35 cellular contexts compared by ENCODE assay signal in genomic region chr11:111596319-111596718, GRCh38. TPM values are rescaled to one million over a fixed set of nuclear protein-coding genes. Genes with fewer than 3 reads are reported as not detected.
"Had no signal": no experiment of that assay in that cellular context is flagged by ENCODE, and none has a peak within 500 bp of the region (broad histone marks: within the 10 kb centered on the region; RNA-seq: fewer than 3 reads in every experiment).

No MANE protein-coding gene starts in this region.

- ATAC-seq: activated CD4-positive, alpha-beta T cell treated with anti-CD3 and anti-CD28 coated beads for 36 hours; activated CD8-positive, alpha-beta memory T cell treated with anti-CD3 and anti-CD28 coated beads, Interleukin-2, amount 10 ng/mL, durations not matched to agents 7 days and 5 days; activated CD8-positive, alpha-beta T cell treated with anti-CD3 and anti-CD28 coated beads, Interleukin-2, amount 10 ng/mL, durations not matched to agents 7 days and 5 days; activated naive CD8-positive, alpha-beta T cell treated with anti-CD3 and anti-CD28 coated beads, Interleukin-2, amount 50 U/mL, for 24 hours had no signal

- H3K27ac ChIP-seq: ascending aorta, cardiac muscle cell, VCaP had no signal

- H3K4me3 Mint-ChIP-seq: activated B cell treated with CpG ODN at 0.5 μM for 24 hours; activated CD4-positive, alpha-beta memory T cell treated with anti-CD3 and anti-CD28 coated beads, Interleukin-2, amount 10 ng/mL, durations not matched to agents 7 days and 5 days; activated CD4-positive, alpha-beta T cell treated with anti-CD3 and anti-CD28 coated beads for 36 hours; activated CD4-positive, alpha-beta T cell treated with anti-CD3 and anti-CD28 coated beads, Interleukin-2, amount 10 ng/mL, durations not matched to agents 7 days and 5 days; activated CD8-positive, alpha-beta memory T cell treated with anti-CD3 and anti-CD28 coated beads, Interleukin-2, amount 10 ng/mL, durations not matched to agents 7 days and 5 days; activated CD8-positive, alpha-beta T cell treated with anti-CD3 and anti-CD28 coated beads, Interleukin-2, amount 10 ng/mL, durations not matched to agents 7 days and 5 days; activated naive CD4-positive, alpha-beta T cell treated with anti-CD3 and anti-CD28 coated beads, Interleukin-2, amount 10 ng/mL, durations not matched to agents 7 days and 5 days; activated naive CD4-positive, alpha-beta T cell treated with anti-CD3 and anti-CD28 coated beads, Interleukin-2, amount 50 U/mL, for 24 hours; activated naive CD8-positive, alpha-beta T cell; activated naive CD8-positive, alpha-beta T cell treated with anti-CD3 and anti-CD28 coated beads, Interleukin-2, amount 10 ng/mL, durations not matched to agents 7 days and 5 days; activated naive CD8-positive, alpha-beta T cell treated with anti-CD3 and anti-CD28 coated beads, Interleukin-2, amount 50 U/mL, for 24 hours; activated T-cell treated with anti-CD3 and anti-CD28 coated beads, Interleukin-2, amount 50 U/mL, for 24 hours; brain; central memory CD8-positive, alpha-beta T cell; T-helper 1 cell treated with Interleukin-12 subunit alpha and Interleukin-12 subunit beta and Interleukin-4 antibody, amounts not matched to agents 30 μg/mL and 1 μg/mL, for 36 hours; T-helper 2 cell treated with Interferon-gamma antibody and Interleukin-4, amounts not matched to agents 5 μg/mL and 100 μg/mL, for 36 hours had no signal

- DNase-seq: activated B cell treated with CpG ODN at 0.5 μM for 24 hours; activated CD4-positive, alpha-beta memory T cell treated with anti-CD3 and anti-CD28 coated beads, Interleukin-2, amount 10 ng/mL, durations not matched to agents 7 days and 5 days; activated CD4-positive, alpha-beta T cell treated with anti-CD3 and anti-CD28 coated beads for 1 hour; activated CD4-positive, alpha-beta T cell treated with anti-CD3 and anti-CD28 coated beads for 36 hours; activated CD4-positive, alpha-beta T cell treated with anti-CD3 and anti-CD28 coated beads for 48 hours; activated CD4-positive, alpha-beta T cell treated with anti-CD3 and anti-CD28 coated beads, Interleukin-2, amount 10 ng/mL, durations not matched to agents 7 days and 5 days; activated CD4-positive, alpha-beta T cell treated with anti-CD3 and anti-CD28 coated beads, Interleukin-2, amount 50 U/mL, for 48 hours; activated CD8-positive, alpha-beta memory T cell treated with anti-CD3 and anti-CD28 coated beads for 24 hours; activated CD8-positive, alpha-beta memory T cell treated with anti-CD3 and anti-CD28 coated beads, Interleukin-2, amount 10 ng/mL, durations not matched to agents 7 days and 5 days; activated CD8-positive, alpha-beta memory T cell treated with anti-CD3 and anti-CD28 coated beads, Interleukin-2, amount 50 U/mL, for 48 hours; activated CD8-positive, alpha-beta T cell treated with anti-CD3 and anti-CD28 coated beads, Interleukin-2, amount 10 ng/mL, durations not matched to agents 7 days and 5 days; activated effector memory CD4-positive, alpha-beta T cell treated with Interleukin-2 at 50 U/mL for 16 hours; activated gamma-delta T cell; activated naive CD4-positive, alpha-beta T cell treated with anti-CD3 and anti-CD28 coated beads, Interleukin-2, amount 10 ng/mL, durations not matched to agents 7 days and 5 days; activated naive CD4-positive, alpha-beta T cell treated with Interleukin-2 at 50 U/mL for 16 hours; activated naive CD8-positive, alpha-beta T cell treated with anti-CD3 and anti-CD28 coated beads, Interleukin-2, amount 10 ng/mL, durations not matched to agents 7 days and 5 days; activated naive CD8-positive, alpha-beta T cell treated with anti-CD3 and anti-CD28 coated beads, Interleukin-2, amount 50 U/mL, for 24 hours; activated T-cell treated with anti-CD3 and anti-CD28 coated beads, Interleukin-2, amount 50 U/mL, for 24 hours; activated T-cell treated with anti-CD3 and anti-CD28 coated beads, Interleukin-2, amount 50 U/mL, for 48 hours; amygdala; anterior cingulate cortex; caudate nucleus; cerebellar nuclear complex; T-helper 2 cell; T-helper 9 cell had no signal

- H3K27me3 ChIP-seq: ascending aorta, cardiac muscle cell had no signal

- H3K27ac Mint-ChIP-seq: activated B cell treated with CpG ODN at 0.5 μM for 24 hours; activated CD4-positive, alpha-beta memory T cell treated with anti-CD3 and anti-CD28 coated beads, Interleukin-2, amount 10 ng/mL, durations not matched to agents 7 days and 5 days; activated CD4-positive, alpha-beta T cell treated with anti-CD3 and anti-CD28 coated beads for 36 hours; activated CD4-positive, alpha-beta T cell treated with anti-CD3 and anti-CD28 coated beads, Interleukin-2, amount 10 ng/mL, durations not matched to agents 7 days and 5 days; activated CD8-positive, alpha-beta memory T cell treated with anti-CD3 and anti-CD28 coated beads, Interleukin-2, amount 10 ng/mL, durations not matched to agents 7 days and 5 days; activated CD8-positive, alpha-beta T cell treated with anti-CD3 and anti-CD28 coated beads, Interleukin-2, amount 10 ng/mL, durations not matched to agents 7 days and 5 days; activated naive CD4-positive, alpha-beta T cell treated with anti-CD3 and anti-CD28 coated beads, Interleukin-2, amount 10 ng/mL, durations not matched to agents 7 days and 5 days; activated naive CD4-positive, alpha-beta T cell treated with anti-CD3 and anti-CD28 coated beads, Interleukin-2, amount 50 U/mL, for 24 hours; activated naive CD8-positive, alpha-beta T cell; activated naive CD8-positive, alpha-beta T cell treated with anti-CD3 and anti-CD28 coated beads, Interleukin-2, amount 10 ng/mL, durations not matched to agents 7 days and 5 days; activated naive CD8-positive, alpha-beta T cell treated with anti-CD3 and anti-CD28 coated beads, Interleukin-2, amount 50 U/mL, for 24 hours; activated T-cell treated with anti-CD3 and anti-CD28 coated beads, Interleukin-2, amount 50 U/mL, for 24 hours; activated T-helper 2 cell treated with anti-CD3 and anti-CD28 coated beads, Interferon-gamma antibody, Interleukin-2, Interleukin-4, amounts not matched to agents 10 μg/mL and 5 μg/mL and 100 μg/mL, durations not matched to agents 14 hours and 24 hours and 36 hours; T-helper 1 cell treated with Interleukin-12 subunit alpha and Interleukin-12 subunit beta and Interleukin-4 antibody, amounts not matched to agents 30 μg/mL and 1 μg/mL, for 36 hours; T-helper 2 cell treated with Interferon-gamma antibody and Interleukin-4, amounts not matched to agents 5 μg/mL and 100 μg/mL, for 36 hours had no signal

- H3K4me3 ChIP-seq: ascending aorta, cardiac muscle cell had no signal

- H3K9me3 ChIP-seq: ascending aorta had no signal

- H3K36me3 Mint-ChIP-seq: activated CD8-positive, alpha-beta memory T cell treated with anti-CD3 and anti-CD28 coated beads, Interleukin-2, amount 10 ng/mL, durations not matched to agents 7 days and 5 days; activated naive CD4-positive, alpha-beta T cell treated with anti-CD3 and anti-CD28 coated beads, Interleukin-2, amount 10 ng/mL, durations not matched to agents 7 days and 5 days; activated naive CD4-positive, alpha-beta T cell treated with anti-CD3 and anti-CD28 coated beads, Interleukin-2, amount 50 U/mL, for 24 hours; activated naive CD8-positive, alpha-beta T cell; activated naive CD8-positive, alpha-beta T cell treated with anti-CD3 and anti-CD28 coated beads, Interleukin-2, amount 10 ng/mL, durations not matched to agents 7 days and 5 days; brain had no signal

- H3K27me3 Mint-ChIP-seq: activated B cell treated with CpG ODN at 0.5 μM for 24 hours; activated naive CD8-positive, alpha-beta T cell; central memory CD8-positive, alpha-beta T cell had no signal

- H3K36me3 ChIP-seq: ascending aorta, cardiac muscle cell had no signal

- H3K9me3 Mint-ChIP-seq: activated B cell treated with CpG ODN at 0.5 μM for 24 hours; activated CD4-positive, alpha-beta memory T cell treated with anti-CD3 and anti-CD28 coated beads, Interleukin-2, amount 10 ng/mL, durations not matched to agents 7 days and 5 days; activated CD4-positive, alpha-beta T cell treated with anti-CD3 and anti-CD28 coated beads, Interleukin-2, amount 10 ng/mL, durations not matched to agents 7 days and 5 days; activated naive CD4-positive, alpha-beta T cell treated with anti-CD3 and anti-CD28 coated beads, Interleukin-2, amount 10 ng/mL, durations not matched to agents 7 days and 5 days; activated naive CD4-positive, alpha-beta T cell treated with anti-CD3 and anti-CD28 coated beads, Interleukin-2, amount 50 U/mL, for 24 hours; activated naive CD8-positive, alpha-beta T cell treated with anti-CD3 and anti-CD28 coated beads, Interleukin-2, amount 10 ng/mL, durations not matched to agents 7 days and 5 days; activated naive CD8-positive, alpha-beta T cell treated with anti-CD3 and anti-CD28 coated beads, Interleukin-2, amount 50 U/mL, for 24 hours; activated T-cell treated with anti-CD3 and anti-CD28 coated beads, Interleukin-2, amount 50 U/mL, for 24 hours; activated T-helper 2 cell treated with anti-CD3 and anti-CD28 coated beads, Interferon-gamma antibody, Interleukin-2, Interleukin-4, amounts not matched to agents 10 μg/mL and 5 μg/mL and 100 μg/mL, durations not matched to agents 14 hours and 24 hours and 36 hours; central memory CD8-positive, alpha-beta T cell; T-helper 1 cell treated with Interleukin-12 subunit alpha and Interleukin-12 subunit beta and Interleukin-4 antibody, amounts not matched to agents 30 μg/mL and 1 μg/mL, for 36 hours; T-helper 2 cell treated with Interferon-gamma antibody and Interleukin-4, amounts not matched to agents 5 μg/mL and 100 μg/mL, for 36 hours had no signal

RNA-seq across cellular contexts. Expression of gene LAYN, which starts 55.8 kb away (rescaled TPM):
- total RNA-seq: activated B cell treated with CpG ODN at 0.5 μM for 24 hours had no signal
